In genomic region chr3:170749765-170750477, GRCh38 we compare ENCODE assay signal across 1 cellular context.
TF ChIP-seq lines count a peak whose summit lies in the region.

No MANE protein-coding gene starts in this region.

TF ChIP-seq in K562, 482 proteins besides CTCF, POLR2A, EP300 and RAD21 (continued from another document and continues in another):
- TF ChIP-seq E2F8 (IDR thresholded peaks at IDR 0.05; ENCODE audit: low read depth, partially characterized antibody) (no peak), THRB (CRISPR knock-in tag; conservative IDR thresholded peaks at IDR 0.05) (no peak), TRIM24 (IDR thresholded peaks at IDR 0.05) (peak in 1 of 2 experiments; percentile 41; a peak in 1 of 4 replicates), ETS2 (tag; IDR thresholded peaks at IDR 0.05; ENCODE audit: borderline replicate concordance, poor library complexity, severe bottlenecking) (no peak), CREB5 (CRISPR knock-in tag; IDR thresholded peaks at IDR 0.05) (no peak), ZFP91 (CRISPR knock-in tag; IDR thresholded peaks at IDR 0.05) (no peak), IRF1 (CRISPR knock-in tag; IDR thresholded peaks at IDR 0.05; ENCODE audit: borderline replicate concordance) (no peak), ZNF24 (IDR thresholded peaks at IDR 0.05) (no peak; the same call in 1 of the 2 replicates), SP2 (IDR thresholded peaks at IDR 0.05; ENCODE audit: extremely low read depth, low read depth, low read length, poor library complexity, severe bottlenecking) (no peak), ZNF589 (CRISPR knock-in tag; IDR thresholded peaks at IDR 0.05; ENCODE audit: low read depth) (0 out of 2 replicates have a peak, but pooled peaks have one; percentile 1), WHSC1 (IDR thresholded peaks at IDR 0.05; ENCODE audit: low read length) (no peak), E2F1 (CRISPR knock-in tag; IDR thresholded peaks at IDR 0.05) (no peak), PRDM10 (IDR thresholded peaks at IDR 0.05; ENCODE audit: partially characterized antibody) (no peak), NUFIP1 (IDR thresholded peaks at IDR 0.05; ENCODE audit: partially characterized antibody) (no peak), ZNF77 (CRISPR knock-in tag; IDR thresholded peaks at IDR 0.05) (no peak), NKRF (IDR thresholded peaks at IDR 0.05; ENCODE audit: borderline replicate concordance) (no peak), TFE3 (CRISPR knock-in tag; IDR thresholded peaks at IDR 0.05) (no peak), ZFX (CRISPR knock-in tag; IDR thresholded peaks at IDR 0.05) (no peak), ARID2 (IDR thresholded peaks at IDR 0.05) (no peak), ZBED1 (IDR thresholded peaks at IDR 0.05) (no peak), ZKSCAN8 (CRISPR knock-in tag; IDR thresholded peaks at IDR 0.05) (no peak), HMGXB4 (CRISPR knock-in tag; IDR thresholded peaks at IDR 0.05) (no peak), ZBTB9 (CRISPR knock-in tag; IDR thresholded peaks at IDR 0.05) (no peak), ETV5 (CRISPR knock-in tag; IDR thresholded peaks at IDR 0.05; ENCODE audit: low read depth) (no peak), ZNF449 (CRISPR knock-in tag; IDR thresholded peaks at IDR 0.05) (no peak), ZNF175 (CRISPR knock-in tag; IDR thresholded peaks at IDR 0.05; ENCODE audit: low read depth) (peak; percentile 47; the same call in 1 of the 2 replicates), MTA1 (IDR thresholded peaks at IDR 0.05; ENCODE audit: borderline replicate concordance) (no peak), ZBTB34 (CRISPR knock-in tag; IDR thresholded peaks at IDR 0.05) (no peak)
